ENCODE assay signal across 8 cellular contexts in genomic region chr1:146387750-146388469, GRCh38.
DNase-seq lines count a peak whose midpoint lies in the region; ATAC-seq and TF ChIP-seq lines count a peak whose summit lies in the region.
"Not testable (repeated sequence)": the region's sequence is repeated elsewhere in the genome, so short reads cannot be mapped to it uniquely, and the experiment has no call there.

No MANE protein-coding gene starts in this region.

- H3K27ac ChIP-seq in esophagus squamous epithelium, result peak overlapping the region; percentile 92 to 95 (median 93)

- H3K9me3 ChIP-seq in Caco-2, HAP-1, esophagus squamous epithelium: not testable (repeated sequence)

- TF ChIP-seq POLR2A in esophagus squamous epithelium (IDR thresholded peaks at IDR 0.05), result not testable (repeated sequence)

- intact Hi-C loops in Caco-2 (cut with micrococcal nuclease; ENCODE audit: unreplicated experiment); esophagus squamous epithelium (cut with DNase I): not testable (repeated sequence)

- not testable (repeated sequence) for H3K36me3 Mint-ChIP-seq in Caco-2 (ENCODE audit: insufficient read depth, unreplicated experiment); T-helper 1 cell treated with Interleukin-12 subunit alpha and Interleukin-12 subunit beta and Interleukin-4 antibody, amounts not matched to agents 30 μg/mL and 1 μg/mL, for 36 hours (ENCODE audit: low read depth); activated naive CD8-positive, alpha-beta T cell; naive B cell; stimulated activated naive CD8-positive, alpha-beta T cell treated with anti-CD3 and anti-CD28 coated beads, Interleukin-15, Interleukin-2, amounts not matched to agents 100 ng/mL and 50 ng/mL, for 24 hours (ENCODE audit: low read depth)

- CTCF ChIA-PET in Caco-2 (lab: Charles Lee), result interaction anchor here (1.2 kb wide), 1 partner anchor 11 kb away, joined by 4 read pairs; no protein-coding TSS in a partner anchor

- not testable (repeated sequence) for TF ChIP-seq CTCF in Caco-2 (IDR thresholded peaks at IDR 0.05; ENCODE audit: insufficient read depth in 1 of 2, low read depth in 1 of 2, low read length in 1 of 2, severe bottlenecking in 1 of 2, unreplicated experiment in 1 of 2); esophagus squamous epithelium (IDR thresholded peaks at IDR 0.05)

- H3K9me3 Mint-ChIP-seq in Caco-2 (ENCODE audit: unreplicated experiment); T-helper 1 cell treated with Interleukin-12 subunit alpha and Interleukin-12 subunit beta and Interleukin-4 antibody, amounts not matched to agents 30 μg/mL and 1 μg/mL, for 36 hours; activated naive CD8-positive, alpha-beta T cell (ENCODE audit: low read depth); naive B cell; stimulated activated naive CD8-positive, alpha-beta T cell treated with anti-CD3 and anti-CD28 coated beads, Interleukin-15, Interleukin-2, amounts not matched to agents 100 ng/mL and 50 ng/mL, for 24 hours: not testable (repeated sequence)

- ATAC-seq in naive B cell (ENCODE audit: low read depth in 2 of 2), result not testable (repeated sequence)

- not testable (repeated sequence) for H3K4me1 ChIP-seq in Caco-2, HAP-1, esophagus squamous epithelium

- not testable (repeated sequence) for H3K27me3 Mint-ChIP-seq in Caco-2 (ENCODE audit: insufficient read depth, unreplicated experiment); T-helper 1 cell treated with Interleukin-12 subunit alpha and Interleukin-12 subunit beta and Interleukin-4 antibody, amounts not matched to agents 30 μg/mL and 1 μg/mL, for 36 hours (ENCODE audit: low read depth); activated naive CD8-positive, alpha-beta T cell; naive B cell; stimulated activated naive CD8-positive, alpha-beta T cell treated with anti-CD3 and anti-CD28 coated beads, Interleukin-15, Interleukin-2, amounts not matched to agents 100 ng/mL and 50 ng/mL, for 24 hours

- DNase-seq in Caco-2 (peak; percentile 9 to 34), HAP-1 (ENCODE audit: low spot score in 2 of 2) (peak; percentile 54 to 77), NCI-H1105 treated with DMSO at 0.1 percent for 48 hours (lab: John Stamatoyannopoulos, UW) (peak; percentile 9), naive B cell (peak; percentile 45)
- DNase-seq in esophagus squamous epithelium (lab: John Stamatoyannopoulos, UW), result not testable (repeated sequence)

- not testable (repeated sequence) for H3K36me3 ChIP-seq in Caco-2 (ENCODE audit: control insufficient read depth, insufficient read depth, low read length); HAP-1 (replicated peaks); esophagus squamous epithelium

- H3K27ac Mint-ChIP-seq in Caco-2 (ENCODE audit: unreplicated experiment), result peak overlapping the region; percentile 100
- H3K27ac Mint-ChIP-seq in T-helper 1 cell treated with Interleukin-12 subunit alpha and Interleukin-12 subunit beta and Interleukin-4 antibody, amounts not matched to agents 30 μg/mL and 1 μg/mL, for 36 hours, result peak overlapping the region; percentile 99
- peak overlapping the region; percentile 100 for H3K27ac Mint-ChIP-seq in activated naive CD8-positive, alpha-beta T cell
- H3K27ac Mint-ChIP-seq in naive B cell, result peak overlapping the region; percentile 100
- peak overlapping the region; percentile 75 for H3K27ac Mint-ChIP-seq in stimulated activated naive CD8-positive, alpha-beta T cell treated with anti-CD3 and anti-CD28 coated beads, Interleukin-15, Interleukin-2, amounts not matched to agents 100 ng/mL and 50 ng/mL, for 24 hours

- 10 to 24% methylated on average over 7 of the region's 10 CpGs for WGBS in esophagus squamous epithelium, 2 donors

- not testable (repeated sequence) for H3K4me3 ChIP-seq in Caco-2 (ENCODE audit: low read depth, low read length); HAP-1; esophagus squamous epithelium

- not testable (repeated sequence) for H3K27me3 ChIP-seq in Caco-2 (replicated peaks; ENCODE audit: control insufficient read depth, insufficient read depth, low read length); HAP-1 (ENCODE audit: low read depth); esophagus squamous epithelium

- BruUV-seq in Caco-2 (replicated peaks; lab: Mats Ljungman, UMichigan), result not testable (repeated sequence)

- peak overlapping the region; percentile 84 for H3K4me3 Mint-ChIP-seq in Caco-2 (ENCODE audit: unreplicated experiment)
- peak overlapping the region; percentile 89 for H3K4me3 Mint-ChIP-seq in T-helper 1 cell treated with Interleukin-12 subunit alpha and Interleukin-12 subunit beta and Interleukin-4 antibody, amounts not matched to agents 30 μg/mL and 1 μg/mL, for 36 hours
- peak overlapping the region; percentile 91 for H3K4me3 Mint-ChIP-seq in activated naive CD8-positive, alpha-beta T cell
- peak overlapping the region; percentile 85 to 99 (median 97) for H3K4me3 Mint-ChIP-seq in naive B cell
- peak overlapping the region; percentile 91 for H3K4me3 Mint-ChIP-seq in stimulated activated naive CD8-positive, alpha-beta T cell treated with anti-CD3 and anti-CD28 coated beads, Interleukin-15, Interleukin-2, amounts not matched to agents 100 ng/mL and 50 ng/mL, for 24 hours

- in situ Hi-C loops in HAP-1 (cut with MboI; ENCODE audit: low sequenced_read_pairs), result not testable (repeated sequence)

- POLR2A ChIA-PET in Caco-2 (lab: Charles Lee), result interaction anchor here (1.0 to 1.8 kb wide), 3 partner anchors 11 to 697 kb away, joined by 4 to 30 read pairs (median 11); no protein-coding TSS in a partner anchor

- H3K4me1 Mint-ChIP-seq in Caco-2 (ENCODE audit: low read depth, unreplicated experiment); T-helper 1 cell treated with Interleukin-12 subunit alpha and Interleukin-12 subunit beta and Interleukin-4 antibody, amounts not matched to agents 30 μg/mL and 1 μg/mL, for 36 hours (ENCODE audit: low read depth): not testable (repeated sequence)
- H3K4me1 Mint-ChIP-seq in activated naive CD8-positive, alpha-beta T cell (ENCODE audit: low read depth), result peaks cover 10% of the 10 kb centered on the region
- H3K4me1 Mint-ChIP-seq in naive B cell, result peaks cover 7 to 14% (median 9%) of the 10 kb centered on the region in 3 donors
- peaks cover 17% of the 10 kb centered on the region for H3K4me1 Mint-ChIP-seq in stimulated activated naive CD8-positive, alpha-beta T cell treated with anti-CD3 and anti-CD28 coated beads, Interleukin-15, Interleukin-2, amounts not matched to agents 100 ng/mL and 50 ng/mL, for 24 hours (ENCODE audit: low read depth)
